10 cellular contexts compared by ENCODE assay signal in the genomic region with DNA sequence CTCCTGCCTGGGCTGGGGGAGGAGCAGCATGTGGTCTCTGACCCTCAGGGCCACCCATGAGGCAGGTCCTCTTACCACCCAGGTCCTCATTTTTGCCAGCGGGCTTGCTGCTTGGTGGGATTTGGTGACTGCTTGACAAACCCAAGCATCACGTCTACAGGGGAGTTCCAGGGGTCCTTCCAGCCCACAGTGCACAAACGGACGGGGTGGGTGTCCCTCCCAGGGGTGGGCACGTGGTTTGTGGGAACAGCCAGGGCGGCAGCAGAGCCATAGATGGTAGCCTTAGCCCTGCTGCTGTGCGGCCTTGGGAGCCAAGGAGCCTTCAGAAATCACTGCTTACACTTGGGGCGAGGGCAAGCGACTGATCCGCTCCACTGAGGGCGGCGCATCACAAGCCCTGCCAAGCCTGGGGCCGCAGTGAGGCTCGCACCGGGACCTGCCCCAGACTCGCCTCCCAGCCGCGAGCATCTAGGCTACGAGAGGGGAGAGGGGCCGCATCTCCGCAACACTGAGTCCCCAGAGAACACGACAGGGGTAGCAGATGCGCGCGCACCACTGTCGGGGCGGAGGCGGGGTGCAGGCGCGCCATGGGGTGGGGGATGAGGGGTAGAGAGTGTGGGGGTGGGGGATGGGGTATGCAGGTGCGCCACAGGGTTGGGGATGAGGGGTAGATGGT. TPM values are rescaled to one million over a fixed set of nuclear protein-coding genes. Genes with fewer than 3 reads are reported as not detected.
A peak's percentile ranks its signal among the peaks of the same experiment; 100 is the strongest.
DNase-seq lines count a peak whose midpoint lies in the region; ATAC-seq, FAIRE-seq and TF ChIP-seq lines count a peak whose summit lies in the region.
"Had no signal": no experiment of that assay in that cellular context is flagged by ENCODE, and none has a peak within 500 bp of the region (broad histone marks: within the 10 kb centered on the region; RNA-seq: fewer than 3 reads in every experiment).

No MANE protein-coding gene starts in this region.

- 25% methylated on average over 20 of the region's 31 CpGs; no CpG with 5 or more reads in 1 of the 2 experiments for WGBS in H1 (ENCODE audit: extremely low coverage in 1 of 2, insufficient coverage in 1 of 2, insufficient read length in 1 of 2, insufficient replicate concordance in 2 of 2, low coverage in 1 of 2, low lambda C conversion rate in 2 of 2, missing lambda C conversion rate in 1 of 2), 2 experiments
- WGBS in spleen, 5 donors: 69 to 79% (median 75%) methylated on average over 17 to 31 of the region's 31 CpGs

- H3K4me3 ChIP-seq in H1 (ENCODE audit: extremely low read depth in 1 of 4, insufficient read depth in 2 of 4, low read depth in 3 of 4, low read length in 4 of 4) (peak overlapping the region in 1 of 4 experiments; percentile 51; a peak in 3 of 8 replicates), spleen (peak overlapping the region in 1 of 8 donors; percentile 74)

- H3K4me3 Mint-ChIP-seq in activated naive CD8-positive, alpha-beta T cell: peak overlapping the region; percentile 32
- no peak overlapping the region for H3K4me3 Mint-ChIP-seq in activated naive CD8-positive, alpha-beta T cell treated with anti-CD3 and anti-CD28 coated beads, Interleukin-2, amount 50 U/mL, for 24 hours

- no peak for TF ChIP-seq RAD21 in H1 (IDR thresholded peaks at IDR 0.05 in 1 of 2, conservative IDR thresholded peaks at IDR 0.05 in 1 of 2; ENCODE audit: low read depth in 2 of 2, low read length in 2 of 2)

- H3K23me2 ChIP-seq in H1 (ENCODE audit: low read depth, low read length): peaks cover 9% of the 10 kb centered on the region; the same call in 1 of the 2 replicates

- no peak overlapping the region for H2BK12ac ChIP-seq in H1 (ENCODE audit: low read depth, low read length)

- H4K5ac ChIP-seq in H1 (ENCODE audit: insufficient read length, low read depth, low read length): no peak overlapping the region

- H3K14ac ChIP-seq in H1 (ENCODE audit: insufficient read length): no peak overlapping the region

- no peak for FAIRE-seq in H1 (lab: Jason Lieb, UNC)

- CTCF ChIA-PET in H1 (lab: Charles Lee; ENCODE audit: partially characterized antibody): no interaction called here

- TF ChIP-seq EP300 in H1 (IDR thresholded peaks at IDR 0.05; ENCODE audit: borderline replicate concordance in 1 of 2, low read depth in 2 of 2, low read length in 2 of 2): no peak

- H3K56ac ChIP-seq in H1 (replicated peaks; ENCODE audit: insufficient read length, low read depth, low read length): no peak overlapping the region

- no peak overlapping the region for H3K9ac ChIP-seq in H1 (replicated peaks in 1 of 4; ENCODE audit: extremely low read depth in 1 of 4, low read depth in 3 of 4, low read length in 3 of 4)

- H3K23ac ChIP-seq in H1 (ENCODE audit: insufficient read length): no peak overlapping the region

- no peaks in the 10 kb centered on the region for H3K79me2 ChIP-seq in H1 (ENCODE audit: control insufficient read depth in 1 of 2, insufficient read depth in 2 of 2, low read length in 2 of 2)

- peak overlapping the region; percentile 58 to 63 for H3K4me2 ChIP-seq in H1 (ENCODE audit: insufficient read depth in 1 of 2, low read depth in 2 of 2, low read length in 2 of 2)

- H3K36me3 Mint-ChIP-seq in activated naive CD8-positive, alpha-beta T cell: no peaks in the 10 kb centered on the region
- no peaks in the 10 kb centered on the region for H3K36me3 Mint-ChIP-seq in activated naive CD8-positive, alpha-beta T cell treated with anti-CD3 and anti-CD28 coated beads, Interleukin-2, amount 50 U/mL, for 24 hours (ENCODE audit: low read depth)

- no peak overlapping the region; the same call in 1 of the 2 replicates for H4K8ac ChIP-seq in H1 (ENCODE audit: extremely low read depth, insufficient read depth, low read length)

- POLR2A ChIA-PET in H1 (lab: Charles Lee; ENCODE audit: partially characterized antibody): interaction anchor here (1.3 kb wide), 1 partner anchor 26 kb away, joined by 4 read pairs; no protein-coding TSS in a partner anchor

- H4K91ac ChIP-seq in H1 (replicated peaks; ENCODE audit: insufficient read length, low read length): no peak overlapping the region

- H2BK120ac ChIP-seq in H1 (replicated peaks; ENCODE audit: low read depth, low read length): no peak overlapping the region

- peak overlapping the region; percentile 25; the same call in 1 of the 2 replicates for H2BK15ac ChIP-seq in H1 (ENCODE audit: low read length)

- no peaks in the 10 kb centered on the region for H3K79me1 ChIP-seq in H1 (ENCODE audit: low read depth, low read length)

- no peak overlapping the region for H2BK20ac ChIP-seq in H1 (ENCODE audit: low read length)

- intact Hi-C loops in spleen (cut with DNase I; ENCODE audit: low total_unique reads): no loop called here

- H3K9me3 ChIP-seq in H1 (ENCODE audit: insufficient read depth in 2 of 2, low read depth in 1 of 2, low read length in 1 of 2) (no peaks in the 10 kb centered on the region), spleen (no peaks in the 10 kb centered on the region)
- H3K9me3 ChIP-seq: right lobe of liver had no signal

- peaks cover 8% of the 10 kb centered on the region for H3K4me1 Mint-ChIP-seq in activated naive CD8-positive, alpha-beta T cell (ENCODE audit: low read depth)
- peaks cover 13% of the 10 kb centered on the region for H3K4me1 Mint-ChIP-seq in activated naive CD8-positive, alpha-beta T cell treated with anti-CD3 and anti-CD28 coated beads, Interleukin-2, amount 50 U/mL, for 24 hours

- no peak overlapping the region for H3K27ac Mint-ChIP-seq in activated naive CD8-positive, alpha-beta T cell
- H3K27ac Mint-ChIP-seq in activated naive CD8-positive, alpha-beta T cell treated with anti-CD3 and anti-CD28 coated beads, Interleukin-2, amount 50 U/mL, for 24 hours: no peak overlapping the region

- H3K9me3 Mint-ChIP-seq in activated naive CD8-positive, alpha-beta T cell (ENCODE audit: low read depth): no peaks in the 10 kb centered on the region
- H3K9me3 Mint-ChIP-seq in activated naive CD8-positive, alpha-beta T cell treated with anti-CD3 and anti-CD28 coated beads, Interleukin-2, amount 50 U/mL, for 24 hours: no peaks in the 10 kb centered on the region

- no peak for DNase-seq in activated naive CD8-positive, alpha-beta T cell treated with anti-CD3 and anti-CD28 coated beads, Interleukin-2, amount 50 U/mL, for 24 hours
- DNase-seq in T-helper 9 cell (peak; percentile 62), H1 (ENCODE audit: low read depth in 1 of 2, low spot score in 2 of 2) (peak in 1 of 2 experiments; percentile 83), spleen (peak; percentile 76), middle frontal gyrus (ENCODE audit: extremely low spot score, low spot score) (no peak), NCI-H2196 (lab: John Stamatoyannopoulos, UW; ENCODE audit: unreplicated experiment) (no peak)
- DNase-seq: NCI-H510A had no signal

- no peak overlapping the region for H2BK5ac ChIP-seq in H1 (ENCODE audit: low read depth, low read length)

- no peak for ATAC-seq in activated naive CD8-positive, alpha-beta T cell treated with anti-CD3 and anti-CD28 coated beads, Interleukin-2, amount 50 U/mL, for 24 hours
- ATAC-seq in GM18505 (IDR thresholded peaks at IDR 0.05; ENCODE audit: unreplicated experiment): no peak

- H3K4me1 ChIP-seq in H1 (replicated peaks in 1 of 4; ENCODE audit: control insufficient read depth in 3 of 4, insufficient read depth in 4 of 4, low read length in 3 of 4): peaks cover 0 to 16% (median 8%) of the 10 kb centered on the region in 4 experiments; a peak in 6 of 7 replicates
- peaks cover 0 to 29% (median 22%) of the 10 kb centered on the region in 6 donors for H3K4me1 ChIP-seq in spleen
- H3K4me1 ChIP-seq: right lobe of liver had no signal

- H3K18ac ChIP-seq in H1 (ENCODE audit: extremely low read depth, low read length): peak overlapping the region; percentile 83

- H4K20me1 ChIP-seq in H1 (replicated peaks in 1 of 2; ENCODE audit: control insufficient read depth in 1 of 2, insufficient read depth in 2 of 2, low read length in 2 of 2): no peaks in the 10 kb centered on the region

- H2AFZ ChIP-seq in H1 (ENCODE audit: low read length): peak overlapping the region; percentile 40; the same call in 1 of the 2 replicates

- H3K27ac ChIP-seq in H1 (ENCODE audit: low read depth, low read length) (no peak overlapping the region), spleen (no peak overlapping the region)
- H3K27ac ChIP-seq: right lobe of liver had no signal

- no peak overlapping the region for H2AK5ac ChIP-seq in H1 (ENCODE audit: low read depth, low read length)

- no peaks in the 10 kb centered on the region for H3K27me3 Mint-ChIP-seq in activated naive CD8-positive, alpha-beta T cell
- H3K27me3 Mint-ChIP-seq in activated naive CD8-positive, alpha-beta T cell treated with anti-CD3 and anti-CD28 coated beads, Interleukin-2, amount 50 U/mL, for 24 hours: no peaks in the 10 kb centered on the region

- no peak overlapping the region for H3K4ac ChIP-seq in H1 (replicated peaks; ENCODE audit: insufficient read length, low read depth, low read length)

- H3K36me3 ChIP-seq in H1 (ENCODE audit: control insufficient read depth in 2 of 4, insufficient read depth in 4 of 4, low read length in 3 of 4): no peaks in the 10 kb centered on the region
- H3K36me3 ChIP-seq in spleen: peaks cover 0 to 76% (median 7%) of the 10 kb centered on the region in 6 donors

- TF ChIP-seq POLR2A in H1 (IDR thresholded peaks at IDR 0.05; ENCODE audit: control extremely low read depth in 1 of 2, low read depth in 2 of 2, low read length in 2 of 2) (no peak), spleen (IDR thresholded peaks at IDR 0.05) (no peak), GM18505 (IDR thresholded peaks at IDR 0.05; ENCODE audit: borderline replicate concordance, extremely low read depth, insufficient read depth, insufficient read length) (no peak)

- TF ChIP-seq CTCF in H1 (IDR thresholded peaks at IDR 0.05; ENCODE audit: control extremely low read depth in 1 of 3, insufficient read depth in 1 of 3, low read depth in 1 of 3, low read length in 3 of 3) (no peak), spleen (IDR thresholded peaks at IDR 0.05 in 8 of 11, conservative IDR thresholded peaks at IDR 0.05 in 3 of 11) (no peak)

- H3K27me3 ChIP-seq in H1 (replicated peaks in 1 of 4; ENCODE audit: control insufficient read depth in 3 of 4, extremely low read depth in 1 of 4, insufficient read depth in 3 of 4, low read length in 3 of 4) (peaks cover 0 to 33% (median 19%) of the 10 kb centered on the region in 4 experiments; a peak in 4 of 7 replicates), spleen (replicated peaks in 1 of 7) (peaks cover 0 to 5% (median 0%) of the 10 kb centered on the region in 7 donors)
- H3K27me3 ChIP-seq: right lobe of liver had no signal

RNA-seq across cellular contexts. Expression of a gene that starts 36.9 kb away (rescaled TPM):
- total RNA-seq in H1 (2021; fragmentation: NEBNext Ultra II Directional; extraction: Animal tissue kit (Norgen Biotek cat#: 25700)): 1.9 and 2.4 TPM in 2 replicates
- polyA plus RNA-seq in H1 (2011; rRNA removed) (1.9 and 2.6 TPM in 2 replicates), spleen (1 to 10 TPM; 2.6 to 9.5 (median 4.6) TPM)
- 1.7 TPM for polyA plus RNA-seq in H1 (2011; cell fraction: cytosol; rRNA removed)
- 8.2 TPM for polyA plus RNA-seq in H1 (2011; cell fraction: nucleus; rRNA removed)
- polyA plus RNA-seq in H1 (2012, experiment 1 of 2): 1.1 to 1.8 TPM (median 1.6 TPM) in 4 replicates
- polyA plus RNA-seq in H1 (2012, experiment 2 of 2): 0.67 TPM
- polyA plus RNA-seq in H1 (2013, experiment 1 of 2): 0.95 TPM
- 1.0 TPM for polyA plus RNA-seq in H1 (2013, experiment 2 of 2)
- polyA minus RNA-seq in H1 (2011; rRNA and poly(A)+ RNA removed): 3.0 and 3.2 TPM in 2 replicates
- 5.0 TPM for polyA minus RNA-seq in H1 (2011; cell fraction: cytosol; rRNA and poly(A)+ RNA removed)
- polyA minus RNA-seq in H1 (2011; cell fraction: nucleus; rRNA and poly(A)+ RNA removed): 11.6 TPM
- 10 to 100 TPM; 41.2 to 85.3 (median 66.2) TPM for total RNA-seq in spleen

Comparison
In these comparisons a context has a peak if more than half of its experiments do, and no peak if none do; other contexts are left out.
1. DNase-seq: peak in T-helper 9 cell (single experiment) and spleen (single experiment); none in activated naive CD8-positive, alpha-beta T cell treated with anti-CD3 and anti-CD28 coated beads, Interleukin-2, amount 50 U/mL, for 24 hours (single experiment), middle frontal gyrus (single experiment) and NCI-H2196 (single experiment).
2. RNA of a gene that starts 36.9 kb away (total RNA-seq): 41.2 to 85.3 TPM in spleen; 1.9 to 2.4 TPM in H1; every median in the first group is over 10 times any median in the second.